8 cellular contexts compared by ENCODE assay signal in the genomic region with DNA sequence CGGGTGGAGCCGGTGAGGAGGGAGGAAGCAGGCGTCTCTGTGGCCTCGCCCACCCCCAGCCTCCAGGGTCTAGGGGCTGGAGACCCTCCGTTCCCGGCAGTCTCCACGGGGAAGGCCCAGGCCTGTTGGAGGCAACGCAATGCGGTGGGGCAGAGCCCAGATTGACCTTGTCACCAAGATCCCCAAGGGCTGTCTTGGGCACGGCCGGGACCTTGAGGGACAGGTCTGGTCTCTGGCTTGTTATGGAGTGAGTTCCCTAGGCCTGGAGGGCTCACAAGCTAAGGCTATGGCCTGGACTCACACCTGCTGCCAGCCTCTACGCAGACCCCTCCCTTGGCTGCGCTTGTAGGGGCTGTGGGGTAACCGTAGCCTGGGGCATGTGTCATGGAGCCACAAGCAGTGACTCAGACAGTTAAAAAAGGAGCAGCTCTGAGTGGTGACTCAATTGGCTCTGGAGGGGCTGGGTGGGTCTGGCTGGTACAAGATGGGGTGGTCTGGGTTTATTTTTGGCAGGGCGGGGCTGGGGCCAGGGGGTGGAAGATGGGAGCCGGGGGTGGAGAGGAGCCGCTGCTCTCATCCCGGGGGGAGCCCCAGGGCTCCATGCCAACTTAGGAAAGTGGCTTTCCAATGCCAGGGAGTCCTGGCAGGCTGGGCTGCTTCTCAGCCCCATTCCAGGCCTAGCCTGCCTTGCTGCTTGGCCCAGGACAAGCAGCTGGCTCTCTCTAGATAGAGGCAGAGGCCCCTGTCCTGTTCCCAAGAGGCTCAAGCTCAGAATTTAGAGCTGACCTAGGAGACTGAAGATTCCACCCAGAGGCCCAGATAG. TPM values are rescaled to one million over a fixed set of nuclear protein-coding genes. Genes with fewer than 3 reads are reported as not detected.
A peak's percentile ranks its signal among the peaks of the same experiment; 100 is the strongest.
DNase-seq lines count a peak whose midpoint lies in the region; ATAC-seq, FAIRE-seq and TF ChIP-seq lines count a peak whose summit lies in the region.
"Not testable (repeated sequence)": the region's sequence is repeated elsewhere in the genome, so short reads cannot be mapped to it uniquely, and the experiment has no call there.

No MANE protein-coding gene starts in this region.

- not testable (repeated sequence) for H3K9me3 Mint-ChIP-seq in activated CD4-positive, alpha-beta T cell treated with anti-CD3 and anti-CD28 coated beads for 36 hours (ENCODE audit: low read depth)

- intact Hi-C loops in activated CD4-positive, alpha-beta T cell treated with anti-CD3 and anti-CD28 coated beads for 36 hours (cut with DNase I, micrococcal nuclease); heart left ventricle (cut with DNase I): not testable (repeated sequence)

- WGBS in heart left ventricle, 4 donors, result 66 to 88% (median 83%) methylated on average over 6 to 12 of the region's 18 CpGs; no CpG with 5 or more reads in 1 of the 4 donors
- WGBS in tibial nerve, 2 donors, result no CpG with 5 or more reads among the region's 18 CpGs

- not testable (repeated sequence) for H3K36me3 ChIP-seq in BLaER1; bronchial epithelial cell (ENCODE audit: control insufficient read depth, insufficient read depth, low read length); heart left ventricle; mucosa of rectum (ENCODE audit: control insufficient read depth in 2 of 2, insufficient read depth in 2 of 2, low read length in 2 of 2); skeletal muscle tissue (ENCODE audit: control insufficient read depth in 3 of 3, insufficient read depth in 3 of 3, low read length in 3 of 3); tibial nerve

- H3K9me3 ChIP-seq in BLaER1; heart left ventricle; mucosa of rectum (ENCODE audit: control insufficient read depth in 2 of 2, low read length in 2 of 2); skeletal muscle tissue (ENCODE audit: control insufficient read depth in 3 of 3, low read length in 3 of 3); tibial nerve: not testable (repeated sequence)

- H3K4me1 Mint-ChIP-seq in activated CD4-positive, alpha-beta T cell treated with anti-CD3 and anti-CD28 coated beads for 36 hours, result not testable (repeated sequence)

- TF ChIP-seq POLR2A in NB4 (IDR thresholded peaks at IDR 0.05; ENCODE audit: extremely low read depth, insufficient read length); heart left ventricle (IDR thresholded peaks at IDR 0.05); tibial nerve (IDR thresholded peaks at IDR 0.05): not testable (repeated sequence)

- H3K4me3 ChIP-seq in BLaER1; NB4 (ENCODE audit: low read depth, low read length); bronchial epithelial cell (ENCODE audit: low read depth, low read length); mucosa of rectum (ENCODE audit: low read length in 2 of 2); skeletal muscle tissue (ENCODE audit: low read length in 3 of 3); tibial nerve: not testable (repeated sequence)
- peak overlapping the region in 1 of 12 donors; percentile 2 for H3K4me3 ChIP-seq in heart left ventricle

- H3K9ac ChIP-seq in BLaER1; mucosa of rectum (ENCODE audit: low read depth in 1 of 2, low read length in 2 of 2): not testable (repeated sequence)
- peak overlapping the region in 2 of 3 donors; percentile 57 to 62 for H3K9ac ChIP-seq in skeletal muscle tissue (ENCODE audit: low read depth in 1 of 3, low read length in 3 of 3)

- peak overlapping the region; percentile 79 for H3K27ac ChIP-seq in BLaER1
- peak overlapping the region in 8 of 12 donors; percentile 53 to 89 (median 78) for H3K27ac ChIP-seq in heart left ventricle
- H3K27ac ChIP-seq in mucosa of rectum (ENCODE audit: low read depth in 2 of 2, low read length in 2 of 2), result peak overlapping the region; percentile 13 to 16
- peak overlapping the region; percentile 83 for H3K27ac ChIP-seq in skeletal muscle tissue (ENCODE audit: low read depth, low read length)
- peak overlapping the region; percentile 71 to 96 (median 80) for H3K27ac ChIP-seq in tibial nerve

- not testable (repeated sequence) for H3K27ac Mint-ChIP-seq in activated CD4-positive, alpha-beta T cell treated with anti-CD3 and anti-CD28 coated beads for 36 hours

- H3K27me3 Mint-ChIP-seq in activated CD4-positive, alpha-beta T cell treated with anti-CD3 and anti-CD28 coated beads for 36 hours, result not testable (repeated sequence)

- not testable (repeated sequence) for TF ChIP-seq EP300 in tibial nerve (IDR thresholded peaks at IDR 0.05)

- peak; percentile 98 for FAIRE-seq in bronchial epithelial cell (lab: Jason Lieb, UNC)

- peak overlapping the region; percentile 87 for H3K4me2 ChIP-seq in BLaER1

- not testable (repeated sequence) for TF ChIP-seq CTCF in NB4 (IDR thresholded peaks at IDR 0.05; ENCODE audit: low read depth, low read length); bronchial epithelial cell (IDR thresholded peaks at IDR 0.05; ENCODE audit: insufficient read depth, low read length, severe bottlenecking); heart left ventricle (IDR thresholded peaks at IDR 0.05); tibial nerve (IDR thresholded peaks at IDR 0.05)

- POLR2A ChIA-PET in activated CD4-positive, alpha-beta T cell treated with anti-CD3 and anti-CD28 coated beads for 36 hours (lab: Charles Lee), result not testable (repeated sequence)

- CTCF ChIA-PET in activated CD4-positive, alpha-beta T cell treated with anti-CD3 and anti-CD28 coated beads for 36 hours (lab: Charles Lee), result not testable (repeated sequence)

- H4K20me1 ChIP-seq in BLaER1, result not testable (repeated sequence)

- H3K36me3 Mint-ChIP-seq in activated CD4-positive, alpha-beta T cell treated with anti-CD3 and anti-CD28 coated beads for 36 hours (ENCODE audit: low read depth), result not testable (repeated sequence)

- H3K4me3 Mint-ChIP-seq in activated CD4-positive, alpha-beta T cell treated with anti-CD3 and anti-CD28 coated beads for 36 hours, result not testable (repeated sequence)

- ATAC-seq in activated CD4-positive, alpha-beta T cell treated with anti-CD3 and anti-CD28 coated beads for 36 hours, result peak; percentile 68
- peak in 3 of 4 donors; percentile 44 to 67 (median 59) for ATAC-seq in heart left ventricle

- H3K27me3 ChIP-seq in BLaER1; bronchial epithelial cell (ENCODE audit: control insufficient read depth, insufficient read depth, low read length); heart left ventricle; mucosa of rectum (ENCODE audit: control insufficient read depth in 2 of 2, insufficient read depth in 2 of 2, low read length in 2 of 2); skeletal muscle tissue (ENCODE audit: control insufficient read depth in 3 of 3, insufficient read depth in 3 of 3, low read length in 3 of 3); tibial nerve: not testable (repeated sequence)

- peak; percentile 52 for DNase-seq in NB4 (ENCODE audit: low read depth)
- not testable (repeated sequence) for DNase-seq in activated CD4-positive, alpha-beta T cell treated with anti-CD3 and anti-CD28 coated beads for 36 hours; bronchial epithelial cell (ENCODE audit: low read depth); heart left ventricle; tibial nerve (ENCODE audit: low spot score in 2 of 2)

- peaks cover 83% of the 10 kb centered on the region for H3K4me1 ChIP-seq in BLaER1
- peaks cover 0 to 78% (median 34%) of the 10 kb centered on the region in 12 donors for H3K4me1 ChIP-seq in heart left ventricle
- not testable (repeated sequence) for H3K4me1 ChIP-seq in mucosa of rectum (ENCODE audit: control insufficient read depth in 2 of 2, insufficient read depth in 2 of 2, low read length in 2 of 2)
- H3K4me1 ChIP-seq in skeletal muscle tissue (ENCODE audit: control insufficient read depth in 3 of 3, insufficient read depth in 3 of 3, low read length in 3 of 3), result peaks cover 25 to 67% (median 46%) of the 10 kb centered on the region in 3 donors
- H3K4me1 ChIP-seq in tibial nerve, result peaks cover 0 to 78% (median 60%) of the 10 kb centered on the region in 4 donors

RNA-seq across cellular contexts. Expression of a gene that starts 9.0 kb away (rescaled TPM):
- not detected for total RNA-seq in activated CD4-positive, alpha-beta T cell treated with anti-CD3 and anti-CD28 coated beads for 36 hours
- total RNA-seq in bronchial epithelial cell, result 0.79 and 6.3 TPM in 2 replicates
- 10 to 100 TPM in 8 of 9 donors, 1 to 10 TPM in 1; 9.0 to 46.9 (median 18.8) TPM for total RNA-seq in heart left ventricle
- polyA plus RNA-seq in heart left ventricle, result 10 to 100 TPM in 1 of 2 donors, 1 to 10 TPM in 1; 8.5 to 13.9 TPM
- total RNA-seq in skeletal muscle tissue, result 71.5 TPM
- total RNA-seq in tibial nerve, result 100 to 1,000 TPM; 100 to 132 (median 115) TPM

RNA-seq across cellular contexts. Expression of a gene that starts 55.9 kb away (rescaled TPM):
- total RNA-seq in activated CD4-positive, alpha-beta T cell treated with anti-CD3 and anti-CD28 coated beads for 36 hours, result 1 to 10 TPM; 2.2 to 2.4 TPM
- 15.0 and 19.8 TPM in 2 replicates for total RNA-seq in bronchial epithelial cell
- total RNA-seq in heart left ventricle, result 10 to 100 TPM in 6 of 9 donors, 1 to 10 TPM in 3; 8.3 to 20.9 (median 11.6) TPM
- polyA plus RNA-seq in heart left ventricle, result 1 to 10 TPM; 7.7 to 9.2 TPM
- total RNA-seq in skeletal muscle tissue, result 8.4 TPM
- total RNA-seq in tibial nerve, result 10 to 100 TPM; 29.7 to 44.9 (median 31.1) TPM

Comparison
In these comparisons a context has a peak if more than half of its experiments do, and no peak if none do; other contexts are left out.
1. H3K27ac ChIP-seq: peak in every context shown above with its lines; median percentile 83 in skeletal muscle tissue; 80 in tibial nerve; 79 in BLaER1; 78 in heart left ventricle; 14 in mucosa of rectum.